Comparison of ENCODE assay signal across 8 cellular contexts in the genomic region with DNA sequence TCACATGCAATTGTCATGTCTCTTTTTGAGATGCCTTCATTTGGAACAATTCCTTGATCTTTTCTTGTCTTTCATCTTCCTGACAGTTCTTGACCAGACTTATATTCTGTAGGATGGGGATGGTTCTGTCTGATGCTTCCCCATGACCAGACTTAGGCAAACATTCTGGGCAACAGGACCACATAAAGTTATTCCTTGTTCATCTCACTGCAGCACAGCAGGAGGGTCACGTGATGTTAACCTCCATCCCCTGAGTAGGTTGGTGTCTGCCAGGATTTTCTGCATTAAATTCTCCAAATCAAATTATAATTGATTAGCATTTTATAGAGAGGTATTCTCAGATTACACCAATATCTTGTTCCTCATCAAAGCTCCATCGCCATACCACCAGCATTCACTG.
"Had no signal": no experiment of that assay in that cellular context is flagged by ENCODE, and none has a peak within 500 bp of the region (broad histone marks: within the 10 kb centered on the region; RNA-seq: fewer than 3 reads in every experiment).

No MANE protein-coding gene starts in this region.

- H3K27ac Mint-ChIP-seq: GM23338, H9, IgD-negative memory B cell had no signal

- FAIRE-seq: H1, H54, HTR-8/SVneo had no signal

- H3K4me1 Mint-ChIP-seq: GM23338, H9 had no signal

- H3K4me3 Mint-ChIP-seq: GM23338, H9, IgD-negative memory B cell had no signal

- DNase-seq: H9, HCEC 1CT, KG1 had no signal

- H3K9me3 Mint-ChIP-seq: IgD-negative memory B cell had no signal

- H3K4me3 ChIP-seq: GM23338 had no signal

- H3K4me2 ChIP-seq: GM23338 had no signal

- ATAC-seq: GM23338 had no signal

- H2AFZ ChIP-seq: GM23338 had no signal
